ENCODE assay signal across 8 cellular contexts in genomic region chr10:60942604-60943269, GRCh38. TPM values are rescaled to one million over a fixed set of nuclear protein-coding genes. Genes with fewer than 3 reads are reported as not detected.
DNase-seq lines count a peak whose midpoint lies in the region; ATAC-seq and TF ChIP-seq lines count a peak whose summit lies in the region.

No MANE protein-coding gene starts in this region.

- no peaks in the 10 kb centered on the region for H3K9me3 Mint-ChIP-seq in Calu3 (ENCODE audit: low read depth, unreplicated experiment)

- peaks cover 24% of the 10 kb centered on the region for H3K36me3 Mint-ChIP-seq in Calu3 (ENCODE audit: insufficient read depth, unreplicated experiment)

- CTCF ChIA-PET in Calu3 (lab: Charles Lee), result interaction anchor here (0.6 to 1.2 kb wide), 5 partner anchors 22 to 330 kb away, joined by 4 to 6 read pairs (median 5); no protein-coding TSS in a partner anchor

- no TSS peak for BruUV-seq in Calu3 (replicated peaks; lab: Mats Ljungman, UMichigan)

- no peaks in the 10 kb centered on the region for H3K36me3 ChIP-seq in KOPT-K1 (ENCODE audit: insufficient read depth, low read length)

- H3K9me3 ChIP-seq in KOPT-K1 (ENCODE audit: insufficient read depth, low read length, poor library complexity, severe bottlenecking), result no peaks in the 10 kb centered on the region

- H3K4me3 ChIP-seq in retinal pigment epithelial cell (ENCODE audit: low read length), result peak overlapping the region; percentile 84

- ATAC-seq in GM21381 (IDR thresholded peaks at IDR 0.05; ENCODE audit: unreplicated experiment), result peak; percentile 39

- H3K27ac Mint-ChIP-seq in Calu3 (ENCODE audit: unreplicated experiment), result peak overlapping the region; percentile 76

- H3K27ac ChIP-seq in KOPT-K1 (ENCODE audit: low read depth, low read length, poor library complexity, severe bottlenecking) (peak overlapping the region; percentile 66), angular gyrus (ENCODE audit: low read depth, low read length) (peak overlapping the region; percentile 98)

- H3K4me3 Mint-ChIP-seq in Calu3 (ENCODE audit: low read depth, unreplicated experiment), result peak overlapping the region; percentile 90

- intact Hi-C loops in Calu3 (cut with micrococcal nuclease; ENCODE audit: unreplicated experiment), result loop anchor here (5.0 kb wide), 1 partner anchor 60 kb away; no protein-coding TSS in a partner anchor

- no peaks in the 10 kb centered on the region for H3K27me3 Mint-ChIP-seq in Calu3 (ENCODE audit: unreplicated experiment)

- peaks cover 23% of the 10 kb centered on the region for H3K4me1 Mint-ChIP-seq in Calu3 (ENCODE audit: low read depth, unreplicated experiment)

- DNase-seq in Calu3 (peak; percentile 32), hypothalamus (lab: John Stamatoyannopoulos, UW) (peak in 43 of 51 donors; percentile 2 to 79 (median 28)), retinal pigment epithelial cell (ENCODE audit: low read depth) (no peak), COR-L47 (lab: John Stamatoyannopoulos, UW) (no peak)
- DNase-seq in central memory CD4-positive, alpha-beta T cell, result no peak

- TF ChIP-seq CTCF in Calu3 (IDR thresholded peaks at IDR 0.05; ENCODE audit: unreplicated experiment), result no peak
- no peak for TF ChIP-seq CTCF in retinal pigment epithelial cell (conservative IDR thresholded peaks at IDR 0.05; ENCODE audit: low read depth, low read length)

RNA-seq across cellular contexts. Expression of gene RHOBTB1, which starts 1.2 kb away (rescaled TPM):
- 9.8 and 10.2 TPM in 2 replicates for total RNA-seq in Calu3 (2022)

Comparison
In these comparisons a context has a peak if more than half of its experiments do, and no peak if none do; other contexts are left out.
1. DNase-seq: peak in Calu3 (single experiment) and hypothalamus (43 of 51); none in retinal pigment epithelial cell (single experiment), central memory CD4-positive, alpha-beta T cell (single experiment) and COR-L47 (single experiment).